In the genomic region with DNA sequence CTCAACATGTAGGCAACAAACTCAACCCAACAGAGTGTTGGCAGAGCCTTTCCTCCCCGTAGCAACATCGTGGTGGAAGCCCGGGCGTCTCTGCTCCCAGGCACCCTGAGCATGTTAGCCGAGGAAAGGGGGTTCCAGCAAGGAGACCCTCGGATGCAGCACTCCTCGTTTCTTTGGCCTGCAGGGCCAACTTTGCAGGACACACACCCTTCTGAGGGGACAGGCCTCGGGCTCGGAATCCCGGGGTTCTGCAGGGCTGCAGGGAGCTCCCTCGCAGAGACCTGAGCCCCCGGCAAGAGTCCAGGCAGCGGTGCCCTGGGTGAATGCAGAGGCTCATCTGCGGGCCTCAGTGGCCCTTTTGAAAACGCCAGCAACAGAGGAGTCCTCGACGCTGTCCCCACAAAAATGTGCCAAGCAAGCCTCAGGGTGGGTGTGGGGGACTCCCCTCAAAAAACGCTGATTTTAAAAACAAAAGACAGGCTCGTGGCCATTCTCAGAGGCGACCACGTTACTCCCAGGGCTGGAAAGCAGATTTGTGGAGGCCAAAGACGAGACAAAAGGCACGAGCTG, we compare ENCODE assay signal across 8 cellular contexts. TPM values are rescaled to one million over a fixed set of nuclear protein-coding genes. Genes with fewer than 3 reads are reported as not detected.
DNase-seq lines count a peak whose midpoint lies in the region; ATAC-seq, FAIRE-seq and TF ChIP-seq lines count a peak whose summit lies in the region.

No MANE protein-coding gene starts in this region.

- no peak overlapping the region for H4K8ac ChIP-seq in H1 (ENCODE audit: extremely low read depth, insufficient read depth, low read length)

- POLR2A ChIA-PET in Panc1 (lab: Charles Lee) (no interaction called here), H1 (lab: Charles Lee; ENCODE audit: partially characterized antibody) (interaction anchor here (0.7 to 1.2 kb wide), 4 partner anchors 9 to 117 kb away, joined by 4 read pairs; no protein-coding TSS in a partner anchor)

- H3K4me3 ChIP-seq in Panc1 (ENCODE audit: low read depth in 2 of 2, low read length in 2 of 2) (peak overlapping the region; percentile 54 to 55), H1 (ENCODE audit: extremely low read depth in 1 of 4, insufficient read depth in 2 of 4, low read depth in 3 of 4, low read length in 4 of 4) (peak overlapping the region; percentile 41 to 87 (median 67)), mucosa of rectum (ENCODE audit: low read length in 2 of 2) (peak overlapping the region; percentile 71 to 78)

- no peak overlapping the region for H4K5ac ChIP-seq in H1 (ENCODE audit: insufficient read length, low read depth, low read length)

- H2BK12ac ChIP-seq in H1 (ENCODE audit: low read depth, low read length), result no peak overlapping the region

- CTCF ChIA-PET in Calu3 (lab: Charles Lee), result no interaction called here
- CTCF ChIA-PET in Panc1 (lab: Charles Lee), result no interaction called here
- CTCF ChIA-PET in H1 (lab: Charles Lee; ENCODE audit: partially characterized antibody), result interaction anchor here (0.7 to 1.8 kb wide), 3 partner anchors 9 to 108 kb away, joined by 3 read pairs; no protein-coding TSS in a partner anchor

- H3K4ac ChIP-seq in H1 (replicated peaks; ENCODE audit: insufficient read length, low read depth, low read length), result no peak overlapping the region

- peak overlapping the region; percentile 71 to 97 for H3K4me2 ChIP-seq in H1 (ENCODE audit: insufficient read depth in 1 of 2, low read depth in 2 of 2, low read length in 2 of 2)

- H3K56ac ChIP-seq in H1 (replicated peaks; ENCODE audit: insufficient read length, low read depth, low read length), result no peak overlapping the region

- no peak overlapping the region for H3K14ac ChIP-seq in H1 (ENCODE audit: insufficient read length)

- H3K9ac ChIP-seq in H1 (replicated peaks in 1 of 4; ENCODE audit: extremely low read depth in 1 of 4, low read depth in 3 of 4, low read length in 3 of 4) (peak overlapping the region; percentile 12 to 93 (median 58); a peak in 4 of 7 replicates), mucosa of rectum (ENCODE audit: low read depth in 1 of 2, low read length in 2 of 2) (peak overlapping the region; percentile 70 to 85)

- no peak for TF ChIP-seq RAD21 in H1 (IDR thresholded peaks at IDR 0.05 in 1 of 2, conservative IDR thresholded peaks at IDR 0.05 in 1 of 2; ENCODE audit: low read depth in 2 of 2, low read length in 2 of 2)

- H3K4me1 ChIP-seq in Panc1 (ENCODE audit: control insufficient read depth, insufficient read depth, low read length) (peaks cover 6% of the 10 kb centered on the region; the same call in 1 of the 2 replicates), H1 (replicated peaks in 1 of 4; ENCODE audit: control insufficient read depth in 3 of 4, insufficient read depth in 4 of 4, low read length in 3 of 4) (peaks cover 0 to 11% (median 6%) of the 10 kb centered on the region in 4 experiments; a peak in 6 of 7 replicates), mucosa of rectum (ENCODE audit: control insufficient read depth in 2 of 2, insufficient read depth in 2 of 2, low read length in 2 of 2) (peaks cover 2 to 8% of the 10 kb centered on the region in 2 donors)

- peak in 1 of 2 experiments; percentile 25; a peak in 1 of 3 replicates for TF ChIP-seq POLR2A in H1 (IDR thresholded peaks at IDR 0.05; ENCODE audit: control extremely low read depth in 1 of 2, low read depth in 2 of 2, low read length in 2 of 2)

- no peak overlapping the region for H4K91ac ChIP-seq in H1 (replicated peaks; ENCODE audit: insufficient read length, low read length)

- TF ChIP-seq EP300 in H1 (IDR thresholded peaks at IDR 0.05; ENCODE audit: borderline replicate concordance in 1 of 2, low read depth in 2 of 2, low read length in 2 of 2), result no peak

- H2BK20ac ChIP-seq in H1 (ENCODE audit: low read length), result no peak overlapping the region

- DNase-seq in Calu3, result no peak
- DNase-seq in Panc1 (ENCODE audit: low read depth, low spot score), result no peak
- DNase-seq in H1 (ENCODE audit: low read depth in 1 of 2, low spot score in 2 of 2), result peak in 1 of 2 experiments; percentile 59
- DNase-seq in kidney glomerular epithelial cell (lab: John Stamatoyannopoulos, UW), result no peak
- DNase-seq in NK-92 treated with Interleukin-12 subunit alpha and Interleukin-12 subunit beta, amount 100 ng/mL, for 24 hours (lab: John Stamatoyannopoulos, UW), result no peak

- no peak overlapping the region for H2BK120ac ChIP-seq in H1 (replicated peaks; ENCODE audit: low read depth, low read length)

- 16% methylated on average over 21 of the region's 23 CpGs; no CpG with 5 or more reads in 1 of the 2 experiments for WGBS in H1 (ENCODE audit: extremely low coverage in 1 of 2, insufficient coverage in 1 of 2, insufficient read length in 1 of 2, insufficient replicate concordance in 2 of 2, low coverage in 1 of 2, low lambda C conversion rate in 2 of 2, missing lambda C conversion rate in 1 of 2), 2 experiments

- BruUV-seq in Calu3 (replicated peaks; lab: Mats Ljungman, UMichigan) (no TSS peak), Panc1 (replicated peaks; lab: Mats Ljungman, UMichigan) (no TSS peak)

- H3K9me3 ChIP-seq in Panc1 (ENCODE audit: control insufficient read depth, insufficient read depth, low read depth, low read length), result no peaks in the 10 kb centered on the region
- H3K9me3 ChIP-seq in H1 (ENCODE audit: insufficient read depth in 2 of 2, low read depth in 1 of 2, low read length in 1 of 2), result no peaks in the 10 kb centered on the region; a peak in 1 of 4 replicates
- no peaks in the 10 kb centered on the region for H3K9me3 ChIP-seq in mucosa of rectum (ENCODE audit: control insufficient read depth in 2 of 2, low read length in 2 of 2)

- in situ Hi-C loops in Panc1 (cut with HindIII; ENCODE audit: low pct_unique_long_range_greater_than_20kb, low sequenced_read_pairs), result no loop called here

- peak overlapping the region; percentile 46 for H3K4me3 Mint-ChIP-seq in Calu3 (ENCODE audit: low read depth, unreplicated experiment)

- no peak overlapping the region for H2AFZ ChIP-seq in H1 (ENCODE audit: low read length)

- H3K79me1 ChIP-seq in H1 (ENCODE audit: low read depth, low read length), result 0 out of 2 replicates have a peak, but pooled peaks cover 2% of the 10 kb centered on the region

- no peaks in the 10 kb centered on the region for H3K4me1 Mint-ChIP-seq in Calu3 (ENCODE audit: low read depth, unreplicated experiment)

- H3K9me3 Mint-ChIP-seq in Calu3 (ENCODE audit: low read depth, unreplicated experiment), result peaks cover 2% of the 10 kb centered on the region

- TF ChIP-seq CTCF in Calu3 (IDR thresholded peaks at IDR 0.05; ENCODE audit: unreplicated experiment) (no peak), Panc1 (IDR thresholded peaks at IDR 0.05) (no peak), H1 (IDR thresholded peaks at IDR 0.05; ENCODE audit: control extremely low read depth in 1 of 3, insufficient read depth in 1 of 3, low read depth in 1 of 3, low read length in 3 of 3) (no peak)

- no peak overlapping the region for H3K23ac ChIP-seq in H1 (ENCODE audit: insufficient read length)

- no peak overlapping the region for H3K27ac Mint-ChIP-seq in Calu3 (ENCODE audit: unreplicated experiment)

- H2AK5ac ChIP-seq in H1 (ENCODE audit: low read depth, low read length), result no peak overlapping the region

- no peaks in the 10 kb centered on the region for H3K27me3 ChIP-seq in Panc1 (ENCODE audit: control insufficient read depth, insufficient read depth, low read length)
- 0 out of 7 replicates have a peak, but pooled peaks cover 0 to 3% (median under 1%) of the 10 kb centered on the region in 4 experiments for H3K27me3 ChIP-seq in H1 (replicated peaks in 1 of 4; ENCODE audit: control insufficient read depth in 3 of 4, extremely low read depth in 1 of 4, insufficient read depth in 3 of 4, low read length in 3 of 4)
- no peaks in the 10 kb centered on the region for H3K27me3 ChIP-seq in mucosa of rectum (ENCODE audit: control insufficient read depth in 2 of 2, insufficient read depth in 2 of 2, low read length in 2 of 2)

- no peaks in the 10 kb centered on the region for H4K20me1 ChIP-seq in H1 (replicated peaks in 1 of 2; ENCODE audit: control insufficient read depth in 1 of 2, insufficient read depth in 2 of 2, low read length in 2 of 2)

- intact Hi-C loops in Calu3 (cut with micrococcal nuclease; ENCODE audit: unreplicated experiment), result loop anchor here (2.0 kb wide), 1 partner anchor 159 kb away; no protein-coding TSS in a partner anchor
- intact Hi-C loops in Panc1 (cut with micrococcal nuclease; ENCODE audit: unreplicated experiment), result loop anchor here (2.0 kb wide), 1 partner anchor 161 kb away; no protein-coding TSS in a partner anchor

- H3K36me3 ChIP-seq in Panc1 (ENCODE audit: control insufficient read depth, insufficient read depth, low read length) (no peaks in the 10 kb centered on the region), H1 (ENCODE audit: control insufficient read depth in 2 of 4, insufficient read depth in 4 of 4, low read length in 3 of 4) (no peaks in the 10 kb centered on the region), mucosa of rectum (ENCODE audit: control insufficient read depth in 2 of 2, insufficient read depth in 2 of 2, low read length in 2 of 2) (no peaks in the 10 kb centered on the region)

- H3K79me2 ChIP-seq in H1 (ENCODE audit: control insufficient read depth in 1 of 2, insufficient read depth in 2 of 2, low read length in 2 of 2), result peaks cover 0 to 37% of the 10 kb centered on the region in 2 experiments; a peak in 2 of 4 replicates

- peak overlapping the region; percentile 48; the same call in 1 of the 2 replicates for H3K18ac ChIP-seq in H1 (ENCODE audit: extremely low read depth, low read length)

- H3K27me3 Mint-ChIP-seq in Calu3 (ENCODE audit: unreplicated experiment), result peaks cover 84% of the 10 kb centered on the region

- ATAC-seq in Panc1 (peak; percentile 65), HG03565 (IDR thresholded peaks at IDR 0.05; ENCODE audit: unreplicated experiment) (no peak), HG02938 (IDR thresholded peaks at IDR 0.05; ENCODE audit: unreplicated experiment) (no peak)

- H2BK5ac ChIP-seq in H1 (ENCODE audit: low read depth, low read length), result no peak overlapping the region

- H2BK15ac ChIP-seq in H1 (ENCODE audit: low read length), result no peak overlapping the region

- H3K23me2 ChIP-seq in H1 (ENCODE audit: low read depth, low read length), result peaks cover 2% of the 10 kb centered on the region; the same call in 1 of the 2 replicates

- H3K27ac ChIP-seq in Panc1 (ENCODE audit: low read length) (peak overlapping the region; percentile 68), H1 (ENCODE audit: low read depth, low read length) (no peak overlapping the region), mucosa of rectum (ENCODE audit: low read depth in 2 of 2, low read length in 2 of 2) (peak overlapping the region; percentile 21 to 48)

- FAIRE-seq in H1 (lab: Jason Lieb, UNC), result no peak

- H3K36me3 Mint-ChIP-seq in Calu3 (ENCODE audit: insufficient read depth, unreplicated experiment), result no peaks in the 10 kb centered on the region

RNA-seq across cellular contexts. Expression of a gene that starts 1.4 kb away (rescaled TPM):
- total RNA-seq in Calu3 (2022) (1.0 and 2.6 TPM in 2 replicates), Panc1 (2021; ENCODE audit: unreplicated experiment) (19.2 TPM)
- 17.9 TPM for polyA plus RNA-seq in Panc1 (2012; ENCODE audit: insufficient read length)
- 40.3 and 42.1 TPM in 2 replicates for total RNA-seq in H1 (2021; fragmentation: NEBNext Ultra II Directional; extraction: Animal tissue kit (Norgen Biotek cat#: 25700))
- 26.6 and 28.0 TPM in 2 replicates for polyA plus RNA-seq in H1 (2011; rRNA removed)
- polyA plus RNA-seq in H1 (2011; cell fraction: cytosol; rRNA removed), result 25.2 TPM
- polyA plus RNA-seq in H1 (2011; cell fraction: nucleus; rRNA removed), result 26.1 TPM
- polyA plus RNA-seq in H1 (2012, experiment 1 of 2), result 28.1 to 33.1 TPM (median 32.9 TPM) in 4 replicates
- 16.3 TPM for polyA plus RNA-seq in H1 (2012, experiment 2 of 2)
- 35.1 TPM for polyA plus RNA-seq in H1 (2013, experiment 1 of 2)
- 38.9 TPM for polyA plus RNA-seq in H1 (2013, experiment 2 of 2)
- polyA minus RNA-seq in H1 (2011; rRNA and poly(A)+ RNA removed), result 18.9 and 23.3 TPM in 2 replicates
- polyA minus RNA-seq in H1 (2011; cell fraction: cytosol; rRNA and poly(A)+ RNA removed), result 15.6 TPM
- polyA minus RNA-seq in H1 (2011; cell fraction: nucleus; rRNA and poly(A)+ RNA removed), result 12.9 TPM
